Comparison of ENCODE assay signal across 11 cellular contexts in genomic region chr14:75450381-75451276, GRCh38. TPM values are rescaled to one million over a fixed set of nuclear protein-coding genes. Genes with fewer than 3 reads are reported as not detected.
DNase-seq lines count a peak whose midpoint lies in the region; ATAC-seq and TF ChIP-seq lines count a peak whose summit lies in the region.
"Had no signal": no experiment of that assay in that cellular context is flagged by ENCODE, and none has a peak within 500 bp of the region (broad histone marks: within the 10 kb centered on the region; RNA-seq: fewer than 3 reads in every experiment).

No MANE protein-coding gene starts in this region.

- WGBS in mammary epithelial cell (ENCODE audit: low coverage, missing lambda C conversion rate): 25% methylated on average over 5 of the region's 9 CpGs

- CTCF ChIA-PET in mammary epithelial cell (lab: Charles Lee; ENCODE audit: low non-redundant PET): no interaction called here

- peaks cover 0 to 3% (median 0%) of the 10 kb centered on the region in 3 donors for H3K27me3 Mint-ChIP-seq in CD14-positive monocyte (ENCODE audit: low read depth in 3 of 3)

- H3K9me3 ChIP-seq in MG63 (no peaks in the 10 kb centered on the region), mammary epithelial cell (replicated peaks; ENCODE audit: insufficient read depth, low read length) (no peaks in the 10 kb centered on the region)

- H3K27ac ChIP-seq in mammary epithelial cell (ENCODE audit: insufficient read depth, low read depth, low read length): no peak overlapping the region
- peak overlapping the region; percentile 19 for H3K27ac ChIP-seq in temporal lobe (ENCODE audit: low read depth, low read length)

- H2AFZ ChIP-seq in mammary epithelial cell (ENCODE audit: low read depth, low read length): no peak overlapping the region

- peaks cover 27% of the 10 kb centered on the region for H3K4me1 ChIP-seq in mammary epithelial cell (ENCODE audit: insufficient read depth, low read length)

- H3K27ac Mint-ChIP-seq in CD14-positive monocyte: peak overlapping the region in 2 of 7 donors; percentile 17 to 37
- H3K27ac Mint-ChIP-seq: activated CD8-positive, alpha-beta memory T cell treated with anti-CD3 and anti-CD28 coated beads, Interleukin-2, amount 10 ng/mL, durations not matched to agents 7 days and 5 days had no signal

- H3K9me3 Mint-ChIP-seq in CD14-positive monocyte: no peaks in the 10 kb centered on the region

- no peaks in the 10 kb centered on the region for H3K79me2 ChIP-seq in mammary epithelial cell (ENCODE audit: insufficient read depth, low read length)

- H3K4me2 ChIP-seq in mammary epithelial cell (ENCODE audit: insufficient read depth, low read depth, low read length): no peak overlapping the region

- H3K4me1 Mint-ChIP-seq in CD14-positive monocyte: peaks cover 72% of the 10 kb centered on the region

- intact Hi-C loops in mammary epithelial cell (cut with micrococcal nuclease) (no loop called here), CD14-positive monocyte (cut with micrococcal nuclease) (no loop called here)

- ATAC-seq in HG02798 (IDR thresholded peaks at IDR 0.05; ENCODE audit: poor library complexity, unreplicated experiment): no peak
- ATAC-seq: activated CD8-positive, alpha-beta memory T cell treated with anti-CD3 and anti-CD28 coated beads, Interleukin-2, amount 10 ng/mL, durations not matched to agents 7 days and 5 days had no signal

- peaks cover 11% of the 10 kb centered on the region for H3K36me3 ChIP-seq in MG63
- no peaks in the 10 kb centered on the region for H3K36me3 ChIP-seq in mammary epithelial cell (ENCODE audit: insufficient read depth, low read length)

- H3K27me3 ChIP-seq in MG63 (no peaks in the 10 kb centered on the region), mammary epithelial cell (ENCODE audit: insufficient read depth, low read length) (no peaks in the 10 kb centered on the region)

- peaks cover 73 to 88% of the 10 kb centered on the region in 2 donors for H3K36me3 Mint-ChIP-seq in CD14-positive monocyte
- H3K36me3 Mint-ChIP-seq: activated CD8-positive, alpha-beta memory T cell treated with anti-CD3 and anti-CD28 coated beads, Interleukin-2, amount 10 ng/mL, durations not matched to agents 7 days and 5 days had no signal

- H3K9ac ChIP-seq in mammary epithelial cell (ENCODE audit: insufficient read depth, low read length): no peak overlapping the region

- peak; percentile 49 for DNase-seq in MG63
- peak; percentile 74 for DNase-seq in mammary epithelial cell
- peak; percentile 88 for DNase-seq in kidney tubule cell (ENCODE audit: low spot score)
- no peak for DNase-seq in NCI-H82 treated with DMSO at 0.1 percent for 48 hours (lab: John Stamatoyannopoulos, UW; ENCODE audit: unreplicated experiment)
- no peak for DNase-seq in CD14-positive monocyte (ENCODE audit: low spot score)
- DNase-seq in NCI-H1930 (lab: John Stamatoyannopoulos, UW): no peak
- DNase-seq: activated CD8-positive, alpha-beta memory T cell treated with anti-CD3 and anti-CD28 coated beads, Interleukin-2, amount 10 ng/mL, durations not matched to agents 7 days and 5 days; NCI-H82; stimulated activated CD4-positive, alpha-beta T cell treated with anti-CD3 and anti-CD28 coated beads, Interleukin-4, amount 100 ng/mL, for 4 hours had no signal

- no TSS peak for BruUV-seq in mammary epithelial cell (replicated peaks; lab: Mats Ljungman, UMichigan)

- TF ChIP-seq CTCF in mammary epithelial cell (conservative IDR thresholded peaks at IDR 0.05 in 1 of 2, IDR thresholded peaks at IDR 0.05 in 1 of 2; ENCODE audit: extremely low read depth in 1 of 2, insufficient read depth in 1 of 2, low read depth in 1 of 2, low read length in 2 of 2) (peak in 1 of 2 donors; percentile 23), CD14-positive monocyte (IDR thresholded peaks at IDR 0.05) (no peak)

- no peak overlapping the region for H3K4me3 ChIP-seq in MG63
- H3K4me3 ChIP-seq in mammary epithelial cell (replicated peaks in 1 of 3; ENCODE audit: insufficient read depth in 1 of 3, low read depth in 2 of 3, low read length in 3 of 3): no peak overlapping the region

- dilution Hi-C loops in mammary epithelial cell (cut with HindIII; ENCODE audit: low sequenced_read_pairs): loop anchor here (25.0 kb wide), 1 partner anchor 313 kb away; the partner anchor contains the start of gene NEK9

- no peaks in the 10 kb centered on the region for H4K20me1 ChIP-seq in mammary epithelial cell (ENCODE audit: insufficient read depth, low read length)

- in situ Hi-C loops in mammary epithelial cell (cut with MboI; ENCODE audit: low sequenced_read_pairs in 2 of 2): no loop called here

- H3K4me3 Mint-ChIP-seq in CD14-positive monocyte: no peak overlapping the region
- H3K4me3 Mint-ChIP-seq: activated CD8-positive, alpha-beta memory T cell treated with anti-CD3 and anti-CD28 coated beads, Interleukin-2, amount 10 ng/mL, durations not matched to agents 7 days and 5 days had no signal

RNA-seq across cellular contexts. Expression of gene JDP2, which starts 22.8 kb away (rescaled TPM):
- 76.1 and 78.4 TPM in 2 replicates for total RNA-seq in MG63 (2014; rRNA removed; shearing (Covaris generic); ENCODE audit: low replicate concordance)
- 10 to 100 TPM; 13.8 to 39.7 TPM for total RNA-seq in mammary epithelial cell
- polyA plus RNA-seq in mammary epithelial cell: 9.5 TPM
- polyA minus RNA-seq in mammary epithelial cell: 7.1 TPM
- 3.2 TPM for total RNA-seq in temporal lobe
- polyA plus RNA-seq in CD14-positive monocyte: 10 to 100 TPM in 1 of 2 donors, 1 to 10 TPM in 1; 3.5 to 14.2 TPM

Comparison
In these comparisons a context has a peak if more than half of its experiments do, and no peak if none do; other contexts are left out.
1. DNase-seq: peak in MG63 (single experiment), mammary epithelial cell (single experiment) and kidney tubule cell (single experiment); none in NCI-H82 treated with DMSO at 0.1 percent for 48 hours (single experiment), CD14-positive monocyte (single experiment) and NCI-H1930 (0 of 2).